In genomic region chr13:59689057-59689456, GRCh38 we compare ENCODE assay signal across 22 cellular contexts.
"Had no signal": no experiment of that assay in that cellular context is flagged by ENCODE, and none has a peak within 500 bp of the region (broad histone marks: within the 10 kb centered on the region; RNA-seq: fewer than 3 reads in every experiment).

No MANE protein-coding gene starts in this region.

- H3K36me3 ChIP-seq: colonic mucosa, left lung, lower lobe of right lung, suprapubic skin, tibial nerve had no signal

- H3K4me1 Mint-ChIP-seq: activated CD4-positive, alpha-beta T cell treated with anti-CD3 and anti-CD28 coated beads for 36 hours; central memory CD8-positive, alpha-beta T cell; naive B cell; T-cell had no signal

- H3K4me1 ChIP-seq: colonic mucosa, left lung, lower lobe of right lung, suprapubic skin, tibial nerve had no signal

- H3K27me3 Mint-ChIP-seq: activated CD4-positive, alpha-beta T cell treated with anti-CD3 and anti-CD28 coated beads for 36 hours; central memory CD8-positive, alpha-beta T cell; naive B cell; T-cell had no signal

- H3K27ac ChIP-seq: colonic mucosa, left lung, lower lobe of right lung, suprapubic skin, tibial nerve had no signal

- ATAC-seq: activated CD4-positive, alpha-beta T cell treated with anti-CD3 and anti-CD28 coated beads for 36 hours; activated naive CD4-positive, alpha-beta T cell treated with anti-CD3 and anti-CD28 coated beads, Interleukin-2, amount 50 U/mL, for 72 hours; activated T-cell treated with anti-CD3 and anti-CD28 coated beads, Interleukin-2, amount 50 U/mL, for 72 hours; left lung; lower lobe of right lung; right cardiac atrium; T-cell had no signal

- DNase-seq: activated CD4-positive, alpha-beta T cell treated with anti-CD3 and anti-CD28 coated beads for 36 hours; activated CD4-positive, alpha-beta T cell treated with anti-CD3 and anti-CD28 coated beads, Interleukin-2, amount 50 U/mL, for 4 hours; activated CD4-positive, CD25-positive, alpha-beta regulatory T cell; activated naive CD4-positive, alpha-beta T cell; activated T-cell treated with anti-CD3 and anti-CD28 coated beads for 4 hours; activated T-cell treated with anti-CD3 and anti-CD28 coated beads, Interleukin-2, amount 50 U/mL, for 72 hours; colonic mucosa; effector CD8-positive, alpha-beta T cell; left lung; lower lobe of right lung; naive B cell; occipital lobe; right cardiac atrium; stimulated activated CD4-positive, alpha-beta T cell treated with anti-CD3 and anti-CD28 coated beads, Interleukin-15, amount 100 ng/mL, for 24 hours; stimulated activated CD4-positive, alpha-beta T cell treated with anti-CD3 and anti-CD28 coated beads, Interleukin-2, amount 100 ng/mL, for 24 hours; stimulated activated naive CD4-positive, alpha-beta T cell; T-cell had no signal

- H3K9me3 Mint-ChIP-seq: activated naive CD4-positive, alpha-beta T cell treated with anti-CD3 and anti-CD28 coated beads, Interleukin-2, amount 50 U/mL, for 72 hours; activated T-cell treated with anti-CD3 and anti-CD28 coated beads, Interleukin-2, amount 50 U/mL, for 72 hours; central memory CD8-positive, alpha-beta T cell; naive B cell; T-cell; T-helper 2 cell treated with Interferon-gamma antibody and Interleukin-4, amounts not matched to agents 5 μg/mL and 100 μg/mL, for 36 hours had no signal

- H3K36me3 Mint-ChIP-seq: activated naive CD4-positive, alpha-beta T cell treated with anti-CD3 and anti-CD28 coated beads, Interleukin-2, amount 50 U/mL, for 72 hours; naive B cell; T-cell had no signal

- H3K9me3 ChIP-seq: colonic mucosa, left lung, lower lobe of right lung, suprapubic skin, tibial nerve had no signal

- H3K4me3 ChIP-seq: colonic mucosa, left lung, lower lobe of right lung, suprapubic skin, tibial nerve had no signal

- H3K4me3 Mint-ChIP-seq: activated CD4-positive, alpha-beta T cell treated with anti-CD3 and anti-CD28 coated beads for 36 hours; activated T-cell treated with anti-CD3 and anti-CD28 coated beads, Interleukin-2, amount 50 U/mL, for 72 hours; central memory CD8-positive, alpha-beta T cell; naive B cell; T-cell; T-helper 2 cell treated with Interferon-gamma antibody and Interleukin-4, amounts not matched to agents 5 μg/mL and 100 μg/mL, for 36 hours had no signal

- H3K27me3 ChIP-seq: colonic mucosa, left lung, suprapubic skin, tibial nerve had no signal

- H3K27ac Mint-ChIP-seq: activated CD4-positive, alpha-beta T cell treated with anti-CD3 and anti-CD28 coated beads for 36 hours; activated naive CD4-positive, alpha-beta T cell treated with anti-CD3 and anti-CD28 coated beads, Interleukin-2, amount 50 U/mL, for 72 hours; activated T-cell treated with anti-CD3 and anti-CD28 coated beads, Interleukin-2, amount 50 U/mL, for 72 hours; naive B cell; T-cell; T-helper 2 cell treated with Interferon-gamma antibody and Interleukin-4, amounts not matched to agents 5 μg/mL and 100 μg/mL, for 36 hours had no signal
